1 cellular context compared by ENCODE assay signal in the genomic region with DNA sequence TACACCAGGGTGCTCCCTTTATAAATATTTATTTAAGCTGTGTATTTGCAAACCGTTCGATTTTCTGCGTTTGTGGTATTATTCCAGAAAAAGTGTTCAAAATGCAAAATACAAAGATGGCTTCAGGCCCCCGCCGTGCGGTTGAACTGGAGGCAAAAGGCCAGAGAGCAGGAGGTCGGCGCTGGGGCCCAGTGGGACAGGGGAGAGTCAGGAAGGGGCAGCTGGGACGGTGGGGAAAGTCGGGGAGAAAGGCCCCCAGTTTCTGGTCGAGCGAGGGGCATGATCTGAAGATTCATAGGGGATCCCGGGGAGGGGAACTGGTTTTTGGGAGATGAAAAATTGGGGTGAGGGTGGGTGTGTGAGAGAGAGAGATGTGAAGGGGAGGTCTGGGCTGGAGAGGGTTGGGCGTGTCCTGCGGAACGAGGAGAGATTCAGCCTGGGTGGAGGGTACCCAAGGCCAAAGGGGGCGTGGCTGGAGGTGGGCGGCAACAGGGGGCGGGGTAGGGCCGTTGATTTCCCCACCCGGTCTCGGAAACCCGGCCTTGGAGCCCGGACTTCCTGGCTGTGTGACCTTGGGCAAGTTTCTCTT.
TF ChIP-seq lines count a peak whose summit lies in the region.

No MANE protein-coding gene starts in this region.

TF ChIP-seq in HEK293, 187 proteins besides CTCF, POLR2A, EP300 and RAD21 (continued from another document):
- TF ChIP-seq, protein P1, sequence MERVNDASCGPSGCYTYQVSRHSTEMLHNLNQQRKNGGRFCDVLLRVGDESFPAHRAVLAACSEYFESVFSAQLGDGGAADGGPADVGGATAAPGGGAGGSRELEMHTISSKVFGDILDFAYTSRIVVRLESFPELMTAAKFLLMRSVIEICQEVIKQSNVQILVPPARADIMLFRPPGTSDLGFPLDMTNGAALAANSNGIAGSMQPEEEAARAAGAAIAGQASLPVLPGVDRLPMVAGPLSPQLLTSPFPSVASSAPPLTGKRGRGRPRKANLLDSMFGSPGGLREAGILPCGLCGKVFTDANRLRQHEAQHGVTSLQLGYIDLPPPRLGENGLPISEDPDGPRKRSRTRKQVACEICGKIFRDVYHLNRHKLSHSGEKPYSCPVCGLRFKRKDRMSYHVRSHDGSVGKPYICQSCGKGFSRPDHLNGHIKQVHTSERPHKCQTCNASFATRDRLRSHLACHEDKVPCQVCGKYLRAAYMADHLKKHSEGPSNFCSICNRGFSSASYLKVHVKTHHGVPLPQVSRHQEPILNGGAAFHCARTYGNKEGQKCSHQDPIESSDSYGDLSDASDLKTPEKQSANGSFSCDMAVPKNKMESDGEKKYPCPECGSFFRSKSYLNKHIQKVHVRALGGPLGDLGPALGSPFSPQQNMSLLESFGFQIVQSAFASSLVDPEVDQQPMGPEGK (tag by site-specific recombination; IDR thresholded peaks at IDR 0.05): 0 out of 2 replicates have a peak, but pooled peaks have one; percentile 41
- TF ChIP-seq OVOL3 (tag by site-specific recombination; IDR thresholded peaks at IDR 0.05) (no peak), KLF7 (tag by site-specific recombination; IDR thresholded peaks at IDR 0.05; ENCODE audit: borderline replicate concordance) (peak; percentile 46; the same call in 1 of the 2 replicates), KLF1 (tag by site-specific recombination; IDR thresholded peaks at IDR 0.05) (peak; percentile 67; the same call in 1 of the 2 replicates), KLF9 (tag by site-specific recombination; IDR thresholded peaks at IDR 0.05; ENCODE audit: low read depth) (peak; percentile 97)
- TF ChIP-seq, protein P2, sequence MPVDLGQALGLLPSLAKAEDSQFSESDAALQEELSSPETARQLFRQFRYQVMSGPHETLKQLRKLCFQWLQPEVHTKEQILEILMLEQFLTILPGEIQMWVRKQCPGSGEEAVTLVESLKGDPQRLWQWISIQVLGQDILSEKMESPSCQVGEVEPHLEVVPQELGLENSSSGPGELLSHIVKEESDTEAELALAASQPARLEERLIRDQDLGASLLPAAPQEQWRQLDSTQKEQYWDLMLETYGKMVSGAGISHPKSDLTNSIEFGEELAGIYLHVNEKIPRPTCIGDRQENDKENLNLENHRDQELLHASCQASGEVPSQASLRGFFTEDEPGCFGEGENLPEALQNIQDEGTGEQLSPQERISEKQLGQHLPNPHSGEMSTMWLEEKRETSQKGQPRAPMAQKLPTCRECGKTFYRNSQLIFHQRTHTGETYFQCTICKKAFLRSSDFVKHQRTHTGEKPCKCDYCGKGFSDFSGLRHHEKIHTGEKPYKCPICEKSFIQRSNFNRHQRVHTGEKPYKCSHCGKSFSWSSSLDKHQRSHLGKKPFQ (tag by site-specific recombination; IDR thresholded peaks at IDR 0.05): no peak
